ENCODE assay signal across 8 cellular contexts in genomic region chr14:80941241-80942157, GRCh38. TPM values are rescaled to one million over a fixed set of nuclear protein-coding genes. Genes with fewer than 3 reads are reported as not detected.
A peak's percentile ranks its signal among the peaks of the same experiment; 100 is the strongest.
DNase-seq lines count a peak whose midpoint lies in the region; ATAC-seq, FAIRE-seq and TF ChIP-seq lines count a peak whose summit lies in the region.

Gene CEP128, minus strand, starts transcription at chr14:80941738.

- H3K9me3 ChIP-seq in right atrium auricular region (no peaks in the 10 kb centered on the region), psoas muscle (no peaks in the 10 kb centered on the region)

- intact Hi-C loops in T-helper 2 cell treated with Interferon-gamma antibody and Interleukin-4, amounts not matched to agents 100 ng/mL and 5 ng/mL, for 36 hours (cut with micrococcal nuclease): loop anchor here (1.0 to 5.0 kb wide), 7 partner anchors 10 to 591 kb away; partner anchors contain the start of genes SEL1L and TSHR
- intact Hi-C loops in psoas muscle (cut with DNase I): no loop called here

- DNase-seq in NCI-H1694 treated with DMSO at 0.1 percent for 48 hours (lab: John Stamatoyannopoulos, UW): peak; percentile 100
- DNase-seq in anterior cingulate cortex (lab: John Stamatoyannopoulos, UW): peak; percentile 33 to 98 (median 91)
- DNase-seq in right atrium auricular region (ENCODE audit: low spot score): peak; percentile 92
- DNase-seq in psoas muscle: peak; percentile 96 to 97
- DNase-seq in urothelium cell line (ENCODE audit: low spot score): peak; percentile 93

- H3K27me3 ChIP-seq in right atrium auricular region: no peaks in the 10 kb centered on the region
- no peaks in the 10 kb centered on the region for H3K27me3 ChIP-seq in psoas muscle (ENCODE audit: insufficient read depth in 3 of 3, low read length in 2 of 3)

- H3K4me3 ChIP-seq in right atrium auricular region (peak within 1 kb of the TSS; percentile 51 to 76), psoas muscle (peak within 1 kb of the TSS; percentile 82)

- peak; percentile 56 for FAIRE-seq in urothelium cell line (lab: Jason Lieb, UNC)

- 1% methylated on average over 39 to 40 of the region's 40 CpGs for WGBS in psoas muscle, 3 donors

- ATAC-seq in GM18502 (IDR thresholded peaks at IDR 0.05; ENCODE audit: poor library complexity, unreplicated experiment): peak; percentile 95
- ATAC-seq in HG02938 (IDR thresholded peaks at IDR 0.05; ENCODE audit: unreplicated experiment): peak; percentile 96
- ATAC-seq in psoas muscle: peak; percentile 99 to 100 (median 100)

- H3K27ac ChIP-seq in right atrium auricular region (peak within 1 kb of the TSS; percentile 67 to 72), psoas muscle (peak within 1 kb of the TSS; percentile 64)

- H3K4me1 ChIP-seq in right atrium auricular region: peaks cover 0 to 15% of the 10 kb centered on the region in 2 donors
- H3K4me1 ChIP-seq in psoas muscle: peaks cover 10% of the 10 kb centered on the region

- TF ChIP-seq CTCF in right atrium auricular region (IDR thresholded peaks at IDR 0.05) (no peak), psoas muscle (IDR thresholded peaks at IDR 0.05) (no peak)

- H3K36me3 ChIP-seq in right atrium auricular region (no peaks in the 10 kb centered on the region), psoas muscle (ENCODE audit: insufficient read depth in 1 of 2, low read depth in 1 of 2) (no peaks in the 10 kb centered on the region)

RNA-seq across cellular contexts. Expression of gene CEP128, which starts in this region (rescaled TPM):
- 31.7 and 32.2 TPM in 2 replicates for total RNA-seq in T-helper 2 cell treated with Interferon-gamma antibody and Interleukin-4, amounts not matched to agents 100 ng/mL and 5 ng/mL, for 36 hours
- 1 to 10 TPM; 1.3 to 2.7 TPM for total RNA-seq in right atrium auricular region
- total RNA-seq in psoas muscle: 1 to 10 TPM; 1.4 to 2.3 (median 1.9) TPM
- 1 to 10 TPM in 1 of 3 donors, under 1 TPM in 2; 0.79 to 2.3 (median 0.94) TPM for polyA plus RNA-seq in psoas muscle

Comparison
In these comparisons a context has a peak if more than half of its experiments do, and no peak if none do; other contexts are left out.
1. Peak in every context shown above with its lines: DNase-seq, ATAC-seq, H3K4me3 ChIP-seq and H3K27ac ChIP-seq.